ENCODE assay signal across 1 cellular context in genomic region chr13:27573265-27573664, GRCh38.
TF ChIP-seq lines count a peak whose summit lies in the region.

No MANE protein-coding gene starts in this region.

TF ChIP-seq in IMR-90, 13 proteins besides CTCF, POLR2A, EP300 and RAD21:
- TF ChIP-seq MAZ (IDR thresholded peaks at IDR 0.05; ENCODE audit: borderline replicate concordance, low read depth, low read length) (no peak), ELK1 (IDR thresholded peaks at IDR 0.05; ENCODE audit: borderline replicate concordance, low read depth, low read length) (no peak), CHD1 (IDR thresholded peaks at IDR 0.05; ENCODE audit: low read depth, low read length) (no peak), NFE2L2 (IDR thresholded peaks at IDR 0.05; ENCODE audit: low read depth, low read length) (no peak), RCOR1 (IDR thresholded peaks at IDR 0.05; ENCODE audit: insufficient replicate concordance, low read length) (no peak), USF2 (IDR thresholded peaks at IDR 0.05; ENCODE audit: low read depth, low read length) (no peak), FOS (IDR thresholded peaks at IDR 0.05; ENCODE audit: low read depth, low read length) (no peak), MAFK (IDR thresholded peaks at IDR 0.05; ENCODE audit: low read depth, low read length) (no peak), CEBPB (IDR thresholded peaks at IDR 0.05; ENCODE audit: low read depth, low read length) (no peak), RFX5 (IDR thresholded peaks at IDR 0.05; ENCODE audit: low read depth, low read length) (no peak)
TF ChIP-seq in IMR-90: peak in this region for 0.
